Comparison of ENCODE assay signal across 19 cellular contexts in genomic region chr10:63084690-63085377, GRCh38. TPM values are rescaled to one million over a fixed set of nuclear protein-coding genes. Genes with fewer than 3 reads are reported as not detected.
DNase-seq lines count a peak whose midpoint lies in the region; ATAC-seq and TF ChIP-seq lines count a peak whose summit lies in the region.
"Had no signal": no experiment of that assay in that cellular context is flagged by ENCODE, and none has a peak within 500 bp of the region (broad histone marks: within the 10 kb centered on the region; RNA-seq: fewer than 3 reads in every experiment).

No MANE protein-coding gene starts in this region.

- DNase-seq in GM23248 (peak; percentile 38), dedifferentiated amniotic fluid mesenchymal stem cell (ENCODE audit: extremely low spot score) (peak; percentile 17), nephron progenitor cell (no peak), vagina (ENCODE audit: extremely low spot score in 2 of 2) (no peak), NCI-H146 treated with DMSO at 0.1 percent for 48 hours (lab: John Stamatoyannopoulos, UW; ENCODE audit: unreplicated experiment) (no peak), DMS 273 (lab: John Stamatoyannopoulos, UW; ENCODE audit: unreplicated experiment) (no peak)
- DNase-seq: activated CD4-positive, alpha-beta memory T cell treated with anti-CD3 and anti-CD28 coated beads, Interleukin-2, amount 10 ng/mL, durations not matched to agents 7 days and 5 days; activated naive CD4-positive, alpha-beta T cell treated with anti-CD3 and anti-CD28 coated beads, Interleukin-2, amount 10 ng/mL, durations not matched to agents 7 days and 5 days; CD4-positive, alpha-beta memory T cell; H9; Peyer's patch; SHP77; stimulated activated CD4-positive, alpha-beta T cell treated with anti-CD3 and anti-CD28 coated beads, Interleukin-12 subunit alpha, Interleukin-12 subunit beta, amount 100 ng/mL, for 4 hours; stimulated activated CD4-positive, alpha-beta T cell treated with anti-CD3 and anti-CD28 coated beads, Interleukin-2, amount 100 ng/mL, for 48 hours; stomach; thyroid gland had no signal

- TF ChIP-seq CTCF in nephron progenitor cell (IDR thresholded peaks at IDR 0.05) = no peak
- no peak for TF ChIP-seq CTCF in vagina (IDR thresholded peaks at IDR 0.05)

- peaks cover 20% of the 10 kb centered on the region for H3F3A ChIP-seq in GM23248 (ENCODE audit: insufficient read depth)

- H3K36me3 ChIP-seq in GM23248 (ENCODE audit: low read depth) (no peaks in the 10 kb centered on the region), vagina (no peaks in the 10 kb centered on the region)
- H3K36me3 ChIP-seq: Peyer's patch, stomach, thyroid gland had no signal

- H3K4me3 Mint-ChIP-seq in nephron progenitor cell = no peak overlapping the region
- no peak overlapping the region for H3K4me3 Mint-ChIP-seq in activated T-helper 17 cell treated with anti-CD3 and anti-CD28 coated beads, Interleukin-2, amount 50 U/mL, for 72 hours
- H3K4me3 Mint-ChIP-seq: activated CD4-positive, alpha-beta memory T cell treated with anti-CD3 and anti-CD28 coated beads, Interleukin-2, amount 10 ng/mL, durations not matched to agents 7 days and 5 days; activated naive CD4-positive, alpha-beta T cell treated with anti-CD3 and anti-CD28 coated beads, Interleukin-2, amount 10 ng/mL, durations not matched to agents 7 days and 5 days; CD4-positive, alpha-beta memory T cell; H9; memory B cell had no signal

- ATAC-seq in activated T-helper 17 cell treated with anti-CD3 and anti-CD28 coated beads, Interleukin-2, amount 50 U/mL, for 72 hours (replicated peaks) = no peak

- no peaks in the 10 kb centered on the region for H3K36me3 Mint-ChIP-seq in nephron progenitor cell (ENCODE audit: low read depth)
- H3K36me3 Mint-ChIP-seq in activated T-helper 17 cell treated with anti-CD3 and anti-CD28 coated beads, Interleukin-2, amount 50 U/mL, for 72 hours (ENCODE audit: low read depth) = no peaks in the 10 kb centered on the region
- H3K36me3 Mint-ChIP-seq: activated naive CD4-positive, alpha-beta T cell treated with anti-CD3 and anti-CD28 coated beads, Interleukin-2, amount 10 ng/mL, durations not matched to agents 7 days and 5 days; brain; CD4-positive, alpha-beta memory T cell; memory B cell had no signal

- H3K9me3 ChIP-seq in GM23248 (ENCODE audit: low read depth) (no peaks in the 10 kb centered on the region), vagina (no peaks in the 10 kb centered on the region)
- H3K9me3 ChIP-seq: Peyer's patch, stomach, thyroid gland had no signal

- peaks cover 18% of the 10 kb centered on the region for H3K4me1 ChIP-seq in GM23248 (ENCODE audit: insufficient read depth)
- H3K4me1 ChIP-seq in vagina = peaks cover 12% of the 10 kb centered on the region
- H3K4me1 ChIP-seq: Peyer's patch, thyroid gland had no signal

- 32 to 34% methylated on average over 4 of the region's 4 CpGs for WGBS in GM23248 (ENCODE audit: low coverage in 1 of 2, low lambda C conversion rate in 2 of 2, missing lambda C conversion rate in 2 of 2), 2 experiments

- H3K9me3 Mint-ChIP-seq in nephron progenitor cell = no peaks in the 10 kb centered on the region
- H3K9me3 Mint-ChIP-seq in activated T-helper 17 cell treated with anti-CD3 and anti-CD28 coated beads, Interleukin-2, amount 50 U/mL, for 72 hours = no peaks in the 10 kb centered on the region
- H3K9me3 Mint-ChIP-seq: activated CD4-positive, alpha-beta memory T cell treated with anti-CD3 and anti-CD28 coated beads, Interleukin-2, amount 10 ng/mL, durations not matched to agents 7 days and 5 days; activated naive CD4-positive, alpha-beta T cell treated with anti-CD3 and anti-CD28 coated beads, Interleukin-2, amount 10 ng/mL, durations not matched to agents 7 days and 5 days; brain; CD4-positive, alpha-beta memory T cell; H9; memory B cell had no signal

- H3K27me3 ChIP-seq in GM23248 (replicated peaks; ENCODE audit: insufficient read depth) = no peaks in the 10 kb centered on the region
- no peaks in the 10 kb centered on the region for H3K27me3 ChIP-seq in vagina
- H3K27me3 ChIP-seq: Peyer's patch, stomach, thyroid gland had no signal

- no peak overlapping the region for H3K4me2 ChIP-seq in GM23248 (ENCODE audit: unreplicated experiment)

- no peak for TF ChIP-seq POLR2A in vagina (IDR thresholded peaks at IDR 0.05)

- no peaks in the 10 kb centered on the region for H3K9me2 ChIP-seq in GM23248 (ENCODE audit: insufficient read depth)

- peaks cover 5% of the 10 kb centered on the region for H3K4me1 Mint-ChIP-seq in nephron progenitor cell
- no peaks in the 10 kb centered on the region for H3K4me1 Mint-ChIP-seq in activated T-helper 17 cell treated with anti-CD3 and anti-CD28 coated beads, Interleukin-2, amount 50 U/mL, for 72 hours
- H3K4me1 Mint-ChIP-seq: activated CD4-positive, alpha-beta memory T cell treated with anti-CD3 and anti-CD28 coated beads, Interleukin-2, amount 10 ng/mL, durations not matched to agents 7 days and 5 days; activated naive CD4-positive, alpha-beta T cell treated with anti-CD3 and anti-CD28 coated beads, Interleukin-2, amount 10 ng/mL, durations not matched to agents 7 days and 5 days; H9; memory B cell had no signal

- in situ Hi-C loops in GM23248 (cut with MboI) = loop anchor here (10.0 kb wide), 1 partner anchor 470 kb away; no protein-coding TSS in a partner anchor

- H2AFZ ChIP-seq in GM23248 = peak overlapping the region; percentile 42

- peak overlapping the region; percentile 48 for H3K27ac ChIP-seq in GM23248
- peak overlapping the region; percentile 29 for H3K27ac ChIP-seq in vagina
- H3K27ac ChIP-seq: Peyer's patch, stomach, thyroid gland had no signal

- peak overlapping the region; percentile 48 for H3K27ac Mint-ChIP-seq in nephron progenitor cell
- no peak overlapping the region for H3K27ac Mint-ChIP-seq in activated T-helper 17 cell treated with anti-CD3 and anti-CD28 coated beads, Interleukin-2, amount 50 U/mL, for 72 hours
- H3K27ac Mint-ChIP-seq: activated CD4-positive, alpha-beta memory T cell treated with anti-CD3 and anti-CD28 coated beads, Interleukin-2, amount 10 ng/mL, durations not matched to agents 7 days and 5 days; activated naive CD4-positive, alpha-beta T cell treated with anti-CD3 and anti-CD28 coated beads, Interleukin-2, amount 10 ng/mL, durations not matched to agents 7 days and 5 days; CD4-positive, alpha-beta memory T cell; H9; memory B cell had no signal

- H3K9ac ChIP-seq in GM23248 = no peak overlapping the region

- H3K4me3 ChIP-seq in GM23248 = no peak overlapping the region
- H3K4me3 ChIP-seq in vagina = no peak overlapping the region
- H3K4me3 ChIP-seq: Peyer's patch, stomach, thyroid gland had no signal

- no peaks in the 10 kb centered on the region for H3K27me3 Mint-ChIP-seq in nephron progenitor cell (ENCODE audit: low read depth, poor library complexity)
- H3K27me3 Mint-ChIP-seq in activated T-helper 17 cell treated with anti-CD3 and anti-CD28 coated beads, Interleukin-2, amount 50 U/mL, for 72 hours = peaks cover 5% of the 10 kb centered on the region

- intact Hi-C loops in vagina (cut with DNase I) = no loop called here

- no peaks in the 10 kb centered on the region for H3K79me2 ChIP-seq in GM23248 (ENCODE audit: insufficient read depth)

- H4K20me1 ChIP-seq in GM23248 (ENCODE audit: insufficient read depth) = no peaks in the 10 kb centered on the region

RNA-seq across cellular contexts. Expression of gene NRBF2, which starts 48.3 kb away (rescaled TPM):
- total RNA-seq in GM23248 (2014; rRNA removed; shearing (Covaris generic)) = 31.7 and 31.8 TPM in 2 replicates
- polyA plus RNA-seq in GM23248 (2016; fragmentation: Nextera tagmentation; extraction: Ambion mirVana) = 61.6 and 64.0 TPM in 2 replicates
- 16.5 TPM for total RNA-seq in vagina
- 10 to 100 TPM; 21.5 to 22.4 TPM for total RNA-seq in activated T-helper 17 cell treated with anti-CD3 and anti-CD28 coated beads, Interleukin-2, amount 50 U/mL, for 72 hours

Comparison
In these comparisons a context has a peak if more than half of its experiments do, and no peak if none do; other contexts are left out.
1. DNase-seq: peak in GM23248 (single experiment) and dedifferentiated amniotic fluid mesenchymal stem cell (single experiment); none in nephron progenitor cell (single experiment), vagina (0 of 2), NCI-H146 treated with DMSO at 0.1 percent for 48 hours (single experiment) and DMS 273 (single experiment).